In the genomic region with DNA sequence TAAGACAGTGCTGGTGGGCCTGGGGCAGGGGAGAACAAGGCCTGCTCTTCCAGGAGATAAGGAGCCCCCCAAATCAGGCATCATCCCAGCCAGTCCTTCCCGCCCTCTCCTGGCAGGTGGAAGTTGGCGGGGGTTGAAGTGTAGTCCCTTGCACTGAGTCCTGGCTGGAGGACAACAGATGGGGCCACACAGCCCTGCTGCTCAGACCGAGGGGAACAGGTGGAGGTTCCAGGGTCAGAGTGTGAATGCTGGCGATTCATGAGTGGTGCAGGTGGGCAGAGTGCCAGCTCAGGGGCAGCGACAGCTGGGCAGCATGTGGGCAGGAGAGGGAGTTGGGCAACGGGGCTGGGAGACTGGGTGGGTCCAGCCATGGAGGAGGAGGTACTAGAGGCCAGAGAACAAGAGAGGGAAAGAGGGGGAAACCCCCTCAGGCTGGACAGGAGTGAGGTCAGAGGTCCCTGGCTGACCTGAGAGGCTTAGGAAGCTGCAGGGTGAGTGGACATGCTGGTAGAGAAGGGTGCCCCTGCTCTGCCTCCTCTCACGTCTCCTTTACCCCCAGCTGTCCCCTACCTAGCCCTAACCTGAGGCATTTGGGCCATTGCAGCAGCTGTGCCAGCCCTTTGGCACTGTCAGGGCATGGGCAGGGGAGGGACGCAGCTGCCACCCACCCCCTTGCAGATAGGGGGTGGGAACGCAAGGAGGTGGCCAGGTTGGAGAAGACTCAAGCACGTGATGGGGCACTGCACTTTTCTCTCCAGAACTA, we compare ENCODE assay signal across 1 cellular context.
TF ChIP-seq lines count a peak whose summit lies in the region.

No MANE protein-coding gene starts in this region.

TF ChIP-seq in IMR-90, 13 proteins besides CTCF, POLR2A, EP300 and RAD21:
- no peak for TF ChIP-seq CHD1 (IDR thresholded peaks at IDR 0.05; ENCODE audit: low read depth, low read length)
- TF ChIP-seq, protein P1, sequence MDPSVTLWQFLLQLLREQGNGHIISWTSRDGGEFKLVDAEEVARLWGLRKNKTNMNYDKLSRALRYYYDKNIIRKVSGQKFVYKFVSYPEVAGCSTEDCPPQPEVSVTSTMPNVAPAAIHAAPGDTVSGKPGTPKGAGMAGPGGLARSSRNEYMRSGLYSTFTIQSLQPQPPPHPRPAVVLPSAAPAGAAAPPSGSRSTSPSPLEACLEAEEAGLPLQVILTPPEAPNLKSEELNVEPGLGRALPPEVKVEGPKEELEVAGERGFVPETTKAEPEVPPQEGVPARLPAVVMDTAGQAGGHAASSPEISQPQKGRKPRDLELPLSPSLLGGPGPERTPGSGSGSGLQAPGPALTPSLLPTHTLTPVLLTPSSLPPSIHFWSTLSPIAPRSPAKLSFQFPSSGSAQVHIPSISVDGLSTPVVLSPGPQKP (IDR thresholded peaks at IDR 0.05; ENCODE audit: borderline replicate concordance, low read depth, low read length), result no peak
- TF ChIP-seq CEBPB (IDR thresholded peaks at IDR 0.05; ENCODE audit: low read depth, low read length), result no peak
- TF ChIP-seq, protein P2, sequence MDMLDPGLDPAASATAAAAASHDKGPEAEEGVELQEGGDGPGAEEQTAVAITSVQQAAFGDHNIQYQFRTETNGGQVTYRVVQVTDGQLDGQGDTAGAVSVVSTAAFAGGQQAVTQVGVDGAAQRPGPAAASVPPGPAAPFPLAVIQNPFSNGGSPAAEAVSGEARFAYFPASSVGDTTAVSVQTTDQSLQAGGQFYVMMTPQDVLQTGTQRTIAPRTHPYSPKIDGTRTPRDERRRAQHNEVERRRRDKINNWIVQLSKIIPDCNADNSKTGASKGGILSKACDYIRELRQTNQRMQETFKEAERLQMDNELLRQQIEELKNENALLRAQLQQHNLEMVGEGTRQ (IDR thresholded peaks at IDR 0.05; ENCODE audit: low read depth, low read length), result no peak
- TF ChIP-seq RCOR1 (IDR thresholded peaks at IDR 0.05; ENCODE audit: insufficient replicate concordance, low read length), result no peak
- no peak for TF ChIP-seq MAFK (IDR thresholded peaks at IDR 0.05; ENCODE audit: low read depth, low read length)
